In genomic region chrX:67555578-67556203, GRCh38 we compare ENCODE assay signal across 8 cellular contexts. TPM values are rescaled to one million over a fixed set of nuclear protein-coding genes. Genes with fewer than 3 reads are reported as not detected.
DNase-seq lines count a peak whose midpoint lies in the region; ATAC-seq, FAIRE-seq and TF ChIP-seq lines count a peak whose summit lies in the region.

No MANE protein-coding gene starts in this region.

- H3K27me3 ChIP-seq in GM23248 (replicated peaks; ENCODE audit: insufficient read depth) (no peaks in the 10 kb centered on the region), thoracic aorta (replicated peaks; ENCODE audit: insufficient read depth) (no peaks in the 10 kb centered on the region)

- no peak overlapping the region for H3K4me2 ChIP-seq in GM23248 (ENCODE audit: unreplicated experiment)

- H3K9ac ChIP-seq in GM23248 = no peak overlapping the region

- H3K36me3 ChIP-seq in GM23248 (ENCODE audit: low read depth) (no peaks in the 10 kb centered on the region), thoracic aorta (no peaks in the 10 kb centered on the region)

- no peaks in the 10 kb centered on the region for H3K4me1 ChIP-seq in GM23248 (ENCODE audit: insufficient read depth)
- H3K4me1 ChIP-seq in thoracic aorta (ENCODE audit: control insufficient read depth in 1 of 2, low read depth in 2 of 2) = peaks cover 0 to 25% of the 10 kb centered on the region in 2 donors

- TF ChIP-seq CTCF in foreskin fibroblast (IDR thresholded peaks at IDR 0.05; ENCODE audit: low read depth, low read length) = peak; percentile 67
- peak; percentile 51 for TF ChIP-seq CTCF in thoracic aorta (IDR thresholded peaks at IDR 0.05)

- in situ Hi-C loops in GM23248 (cut with MboI) = no loop called here

- FAIRE-seq in RCC 7860 (lab: Jason Lieb, UNC) = peak; percentile 27

- DNase-seq in ELF-1 (ENCODE audit: low read depth, low spot score) (peak; percentile 70), GM23248 (peak; percentile 60), RCC 7860 (ENCODE audit: low spot score) (no peak), foreskin fibroblast (peak in 1 of 2 donors; percentile 55), thoracic aorta (ENCODE audit: low spot score) (no peak), NCI-H1436 (lab: John Stamatoyannopoulos, UW) (no peak)
- no peak for DNase-seq in effector CD4-positive, alpha-beta T cell

- H3K79me2 ChIP-seq in GM23248 (ENCODE audit: insufficient read depth) = peaks cover 7% of the 10 kb centered on the region

- no peaks in the 10 kb centered on the region for H4K20me1 ChIP-seq in GM23248 (ENCODE audit: insufficient read depth)

- H3F3A ChIP-seq in GM23248 (ENCODE audit: insufficient read depth) = no peaks in the 10 kb centered on the region

- H3K27ac ChIP-seq in GM23248 = no peak overlapping the region
- no peak overlapping the region for H3K27ac ChIP-seq in thoracic aorta

- WGBS in GM23248 (ENCODE audit: low coverage in 1 of 2, low lambda C conversion rate in 2 of 2, missing lambda C conversion rate in 2 of 2), 2 experiments = 22 to 25% methylated on average over 7 of the region's 7 CpGs

- H3K4me3 ChIP-seq in GM23248 (no peak overlapping the region), foreskin fibroblast (ENCODE audit: low read depth in 1 of 2, low read length in 2 of 2) (no peak overlapping the region), thoracic aorta (no peak overlapping the region)

- ATAC-seq in thoracic aorta (ENCODE audit: insufficient number of reproducible peaks, low FRiP score, low read depth) (no peak), HG02981 (IDR thresholded peaks at IDR 0.05; ENCODE audit: unreplicated experiment) (no peak)

- H3K9me2 ChIP-seq in GM23248 (ENCODE audit: insufficient read depth) = no peaks in the 10 kb centered on the region

- no peak overlapping the region for H2AFZ ChIP-seq in GM23248

- no peaks in the 10 kb centered on the region for H3K9me3 ChIP-seq in GM23248 (ENCODE audit: low read depth)
- H3K9me3 ChIP-seq in thoracic aorta = no peaks in the 10 kb centered on the region

RNA-seq across cellular contexts. Expression of gene AR, which starts 11.9 kb away (rescaled TPM):
- 4.8 and 6.8 TPM in 2 replicates for total RNA-seq in GM23248 (2014; rRNA removed; shearing (Covaris generic))
- 1.2 TPM in 2 replicates for polyA plus RNA-seq in GM23248 (2016; fragmentation: Nextera tagmentation; extraction: Ambion mirVana)
- total RNA-seq in thoracic aorta = 10 to 100 TPM; 18.3 to 22.0 TPM

Comparison
In these comparisons a context has a peak if more than half of its experiments do, and no peak if none do; other contexts are left out.
1. DNase-seq: peak in ELF-1 (single experiment) and GM23248 (single experiment); none in RCC 7860 (single experiment), thoracic aorta (single experiment), NCI-H1436 (single experiment) and effector CD4-positive, alpha-beta T cell (single experiment).